12 cellular contexts compared by ENCODE assay signal in the genomic region with DNA sequence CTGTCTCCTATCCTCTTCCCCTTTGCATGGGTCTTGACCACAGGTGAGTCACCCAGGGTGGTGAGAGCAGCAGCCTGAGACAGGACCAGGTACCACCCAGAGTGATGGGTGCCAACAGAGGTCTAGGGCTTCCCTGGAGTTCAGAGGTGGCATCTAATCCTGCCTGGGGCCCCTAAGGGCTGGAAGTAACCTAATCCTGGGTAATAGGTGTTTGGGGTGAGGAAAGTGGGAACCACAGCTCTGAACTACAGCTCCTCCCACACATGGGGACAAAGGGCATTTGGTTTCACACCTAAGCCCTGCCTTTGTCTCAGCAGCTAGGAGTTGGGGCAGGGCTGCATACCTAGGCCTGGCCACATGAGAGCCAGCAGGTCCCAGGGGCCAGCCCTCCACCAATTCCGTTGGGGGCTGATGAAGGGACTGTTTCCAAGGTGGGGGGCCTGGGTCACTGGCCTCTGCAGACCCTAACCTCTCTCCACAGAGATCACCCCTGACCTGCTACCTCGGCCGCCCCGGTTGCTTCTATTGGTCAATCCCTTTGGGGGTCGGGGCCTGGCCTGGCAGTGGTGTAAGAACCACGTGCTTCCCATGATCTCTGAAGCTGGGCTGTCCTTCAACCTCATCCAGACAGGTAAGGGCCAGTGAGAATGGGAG. TPM values are rescaled to one million over a fixed set of nuclear protein-coding genes. Genes with fewer than 3 reads are reported as not detected.
DNase-seq lines count a peak whose midpoint lies in the region; ATAC-seq and TF ChIP-seq lines count a peak whose summit lies in the region.
"Had no signal": no experiment of that assay in that cellular context is flagged by ENCODE, and none has a peak within 500 bp of the region (broad histone marks: within the 10 kb centered on the region; RNA-seq: fewer than 3 reads in every experiment).

No MANE protein-coding gene starts in this region.

- no peaks in the 10 kb centered on the region for H3K27me3 ChIP-seq in PC-9 (ENCODE audit: insufficient read depth, low read depth)
- no peaks in the 10 kb centered on the region for H3K27me3 ChIP-seq in esophagus (ENCODE audit: control insufficient read depth in 1 of 2, insufficient read depth in 2 of 2, low read length in 2 of 2)
- H3K27me3 ChIP-seq in sigmoid colon, result no peaks in the 10 kb centered on the region
- H3K27me3 ChIP-seq: cardiac muscle cell had no signal

- no peaks in the 10 kb centered on the region for H3K9me2 ChIP-seq in PC-9 (ENCODE audit: insufficient read depth)

- peaks cover 65% of the 10 kb centered on the region for H3F3A ChIP-seq in PC-9 (ENCODE audit: insufficient read depth, low read depth)

- no peak for TF ChIP-seq EP300 in sigmoid colon (IDR thresholded peaks at IDR 0.05)

- H3K4me1 ChIP-seq in PC-9 (replicated peaks; ENCODE audit: insufficient read depth) (peaks cover 25% of the 10 kb centered on the region), esophagus (ENCODE audit: control insufficient read depth in 2 of 2, insufficient read depth in 2 of 2, low read length in 1 of 2) (peaks cover 0 to 14% of the 10 kb centered on the region in 2 donors), sigmoid colon (peaks cover 0 to 63% (median 51%) of the 10 kb centered on the region in 4 donors)

- peaks cover 34% of the 10 kb centered on the region for H3K4me1 Mint-ChIP-seq in activated CD4-positive, alpha-beta T cell treated with anti-CD3 and anti-CD28 coated beads for 36 hours

- H3K36me3 ChIP-seq in PC-9 (ENCODE audit: low read depth), result no peaks in the 10 kb centered on the region; the same call in 1 of the 2 replicates
- H3K36me3 ChIP-seq in esophagus (ENCODE audit: control insufficient read depth in 2 of 2, insufficient read depth in 2 of 2, low read length in 1 of 2), result peaks cover 0 to 9% of the 10 kb centered on the region in 2 donors
- peaks cover 0 to 31% (median 0%) of the 10 kb centered on the region in 4 donors for H3K36me3 ChIP-seq in sigmoid colon
- H3K36me3 ChIP-seq: cardiac muscle cell had no signal

- no peak for ATAC-seq in activated CD4-positive, alpha-beta T cell treated with anti-CD3 and anti-CD28 coated beads for 36 hours
- no peak for ATAC-seq in HG03354 (IDR thresholded peaks at IDR 0.05; ENCODE audit: poor library complexity, severe bottlenecking, unreplicated experiment)
- no peak for ATAC-seq in GM21390 (IDR thresholded peaks at IDR 0.05; ENCODE audit: unreplicated experiment)
- ATAC-seq: left cardiac atrium had no signal

- peak; percentile 56 for DNase-seq in activated CD4-positive, alpha-beta T cell treated with anti-CD3 and anti-CD28 coated beads for 36 hours
- DNase-seq in activated CD4-positive, alpha-beta T cell treated with anti-CD3 and anti-CD28 coated beads, Interleukin-2, amount 50 U/mL, for 1 hour, result no peak
- DNase-seq in PC-9 (peak; percentile 83 to 92), sigmoid colon (peak; percentile 68), GOT3 (lab: John Stamatoyannopoulos, UW) (no peak)
- DNase-seq: left cardiac atrium, NCI-H1092 treated with DMSO at 0.1 percent for 48 hours, NCI-H526 treated with DMSO at 0.1 percent for 48 hours had no signal

- intact Hi-C loops in activated CD4-positive, alpha-beta T cell treated with anti-CD3 and anti-CD28 coated beads for 36 hours (cut with DNase I, micrococcal nuclease), result no loop called here
- intact Hi-C loops in PC-9 (cut with micrococcal nuclease; ENCODE audit: unreplicated experiment), result loop anchor here (1.0 kb wide), 1 partner anchor 8 kb away; a partner anchor contains a TSS
- intact Hi-C loops in sigmoid colon (cut with DNase I), result loop anchor here (10.0 kb wide), 1 partner anchor 1353 kb away; a partner anchor contains a TSS

- peak overlapping the region; percentile 81 for H3K27ac ChIP-seq in PC-9
- peak overlapping the region; percentile 2 to 42 for H3K27ac ChIP-seq in esophagus (ENCODE audit: low read depth in 2 of 2, low read length in 1 of 2)
- peak overlapping the region in 2 of 4 donors; percentile 7 to 91 for H3K27ac ChIP-seq in sigmoid colon
- H3K27ac ChIP-seq: cardiac muscle cell had no signal

- H3K9me3 ChIP-seq in PC-9 (ENCODE audit: insufficient read depth, low read depth) (no peaks in the 10 kb centered on the region), esophagus (ENCODE audit: control insufficient read depth in 2 of 2, insufficient read depth in 1 of 2, low read depth in 1 of 2, low read length in 1 of 2) (no peaks in the 10 kb centered on the region), sigmoid colon (no peaks in the 10 kb centered on the region)

- H3K4me3 Mint-ChIP-seq in activated CD4-positive, alpha-beta T cell treated with anti-CD3 and anti-CD28 coated beads for 36 hours, result no peak overlapping the region

- POLR2A ChIA-PET in activated CD4-positive, alpha-beta T cell treated with anti-CD3 and anti-CD28 coated beads for 36 hours (lab: Charles Lee), result interaction anchor here (1.2 to 3.0 kb wide), 2 partner anchors 8 to 10 kb away, joined by 3 to 7 read pairs; a partner anchor contains a TSS
- POLR2A ChIA-PET in PC-9 (lab: Charles Lee; ENCODE audit: unreplicated experiment), result interaction anchor here (0.6 to 0.7 kb wide), 3 partner anchors 143 to 162 kb away, joined by 4 to 12 read pairs (median 5); no protein-coding TSS in a partner anchor

- no TSS peak for BruUV-seq in PC-9 (replicated peaks; lab: Mats Ljungman, UMichigan)

- H3K9me3 Mint-ChIP-seq in activated CD4-positive, alpha-beta T cell treated with anti-CD3 and anti-CD28 coated beads for 36 hours (ENCODE audit: low read depth), result no peaks in the 10 kb centered on the region

- H4K20me1 ChIP-seq in PC-9 (ENCODE audit: insufficient read depth), result no peaks in the 10 kb centered on the region

- peak overlapping the region; percentile 11 for H3K4me2 ChIP-seq in PC-9

- peaks cover 30% of the 10 kb centered on the region for H3K36me3 Mint-ChIP-seq in activated CD4-positive, alpha-beta T cell treated with anti-CD3 and anti-CD28 coated beads for 36 hours (ENCODE audit: low read depth)

- H3K79me2 ChIP-seq in PC-9 (ENCODE audit: low read depth), result no peaks in the 10 kb centered on the region; the same call in 1 of the 2 replicates

- CTCF ChIA-PET in activated CD4-positive, alpha-beta T cell treated with anti-CD3 and anti-CD28 coated beads for 36 hours (lab: Charles Lee), result no interaction called here
- CTCF ChIA-PET in PC-9 (lab: Charles Lee), result interaction anchor here (0.6 kb wide), 2 partner anchors 12 to 139 kb away, joined by 4 to 11 read pairs; no protein-coding TSS in a partner anchor

- TF ChIP-seq CTCF in PC-9 (conservative IDR thresholded peaks at IDR 0.05) (no peak), sigmoid colon (IDR thresholded peaks at IDR 0.05) (no peak)

- H3K4me3 ChIP-seq in PC-9, result no peak overlapping the region
- no peak overlapping the region for H3K4me3 ChIP-seq in esophagus (ENCODE audit: low read depth in 1 of 2, low read length in 2 of 2)
- no peak overlapping the region for H3K4me3 ChIP-seq in sigmoid colon
- H3K4me3 ChIP-seq: cardiac muscle cell had no signal

- H3K27ac Mint-ChIP-seq in activated CD4-positive, alpha-beta T cell treated with anti-CD3 and anti-CD28 coated beads for 36 hours, result no peak overlapping the region

- H2AFZ ChIP-seq in PC-9, result no peak overlapping the region

- H3K27me3 Mint-ChIP-seq in activated CD4-positive, alpha-beta T cell treated with anti-CD3 and anti-CD28 coated beads for 36 hours, result no peaks in the 10 kb centered on the region

- WGBS in esophagus, 2 donors, result 76 to 77% methylated on average over 6 of the region's 6 CpGs
- WGBS in sigmoid colon, 2 donors, result 56 to 70% methylated on average over 6 of the region's 6 CpGs

- no peak for TF ChIP-seq POLR2A in sigmoid colon (IDR thresholded peaks at IDR 0.05)

RNA-seq across cellular contexts. Expression of a gene that starts 8.0 kb away (rescaled TPM):
- total RNA-seq in activated CD4-positive, alpha-beta T cell treated with anti-CD3 and anti-CD28 coated beads for 36 hours, result 10 to 100 TPM; 27.0 TPM
- total RNA-seq in PC-9 (2021) (18.4 and 20.0 TPM in 2 replicates), sigmoid colon (10 to 100 TPM in 3 of 4 donors, 1 to 10 TPM in 1; 10.0 to 16.9 (median 12.8) TPM)
- polyA plus RNA-seq in esophagus (10 to 100 TPM in 1 of 2 donors, 1 to 10 TPM in 1; 9.0 to 15.5 TPM), sigmoid colon (10 to 100 TPM; 18.0 to 45.6 (median 33.5) TPM)

RNA-seq across cellular contexts. Expression of a gene that starts 8.4 kb away (rescaled TPM):
- total RNA-seq in activated CD4-positive, alpha-beta T cell treated with anti-CD3 and anti-CD28 coated beads for 36 hours, result 1,000 to 10,000 TPM; 2,026 to 2,191 TPM
- total RNA-seq in PC-9 (2021), result 1,618 and 1,710 TPM in 2 replicates
- 1,000 to 10,000 TPM; 2,667 to 2,860 TPM for polyA plus RNA-seq in esophagus
- total RNA-seq in sigmoid colon, result 1,000 to 10,000 TPM; 2,699 to 3,791 (median 2,810) TPM
- 1,000 to 10,000 TPM; 2,118 to 3,330 (median 2,641) TPM for polyA plus RNA-seq in sigmoid colon

RNA-seq across cellular contexts. Expression of a gene that starts 9.8 kb away (rescaled TPM):
- 10 to 100 TPM in 1 of 2 experiments, 1 to 10 TPM in 1; 8.3 to 12.4 TPM for total RNA-seq in activated CD4-positive, alpha-beta T cell treated with anti-CD3 and anti-CD28 coated beads for 36 hours
- total RNA-seq in PC-9 (2021), result 48.2 and 48.6 TPM in 2 replicates
- 10 to 100 TPM in 1 of 2 donors, 1 to 10 TPM in 1; 8.9 to 13.3 TPM for polyA plus RNA-seq in esophagus
- total RNA-seq in sigmoid colon, result 10 to 100 TPM; 10.5 to 14.1 (median 11.9) TPM
- 10 to 100 TPM in 1 of 3 donors, 1 to 10 TPM in 2; 6.2 to 10.2 (median 9.8) TPM for polyA plus RNA-seq in sigmoid colon

RNA-seq across cellular contexts. Expression of a gene that starts 12.5 kb away (rescaled TPM):
- total RNA-seq in activated CD4-positive, alpha-beta T cell treated with anti-CD3 and anti-CD28 coated beads for 36 hours, result 1 to 10 TPM; 1.5 to 4.1 TPM
- 12.3 and 17.4 TPM in 2 replicates for total RNA-seq in PC-9 (2021)
- 10 to 100 TPM in 1 of 2 donors, 1 to 10 TPM in 1; 6.5 to 26.7 TPM for polyA plus RNA-seq in esophagus
- not detected for total RNA-seq in sigmoid colon
- polyA plus RNA-seq in sigmoid colon, result 100 to 1,000 TPM; 109 to 168 (median 125) TPM
- polyA plus RNA-seq: cardiac muscle cell had no signal

RNA-seq across cellular contexts. Expression of a gene that starts 18.6 kb away (rescaled TPM):
- 10 to 100 TPM; 11.5 to 18.0 TPM for total RNA-seq in activated CD4-positive, alpha-beta T cell treated with anti-CD3 and anti-CD28 coated beads for 36 hours
- total RNA-seq in PC-9 (2021) (11.0 and 12.2 TPM in 2 replicates), sigmoid colon (10 to 100 TPM in 3 of 4 donors, 1 to 10 TPM in 1; 10.0 to 29.6 (median 14.7) TPM)
- polyA plus RNA-seq in esophagus (10 to 100 TPM in 1 of 2 donors, 1 to 10 TPM in 1; 6.8 to 12.7 TPM), sigmoid colon (10 to 100 TPM in 2 of 3 donors, 1 to 10 TPM in 1; 2.1 to 13.2 (median 11.6) TPM)

Comparison
In these comparisons a context has a peak if more than half of its experiments do, and no peak if none do; other contexts are left out.
1. DNase-seq: peak in activated CD4-positive, alpha-beta T cell treated with anti-CD3 and anti-CD28 coated beads for 36 hours (single experiment), PC-9 (2 of 2) and sigmoid colon (single experiment); none in activated CD4-positive, alpha-beta T cell treated with anti-CD3 and anti-CD28 coated beads, Interleukin-2, amount 50 U/mL, for 1 hour (single experiment) and GOT3 (single experiment).
2. intact Hi-C loops: an anchor here in PC-9 (1.0 kb wide) and sigmoid colon (10.0 kb wide); none called in activated CD4-positive, alpha-beta T cell treated with anti-CD3 and anti-CD28 coated beads for 36 hours.